In genomic region chr22:29821790-29822130, GRCh38 we compare ENCODE assay signal across 2 cellular contexts.
TF ChIP-seq lines count a peak whose summit lies in the region.

No MANE protein-coding gene starts in this region.

TF ChIP-seq in HEK293, 187 proteins besides CTCF, POLR2A, EP300 and RAD21:
- TF ChIP-seq ZNF266 (tag by site-specific recombination; IDR thresholded peaks at IDR 0.05; ENCODE audit: low read depth): no peak
- TF ChIP-seq ZNF335 (tag by site-specific recombination; conservative IDR thresholded peaks at IDR 0.05): 0 out of 2 replicates have a peak, but pooled peaks have one; percentile 8
- TF ChIP-seq ZNF558 (tag by site-specific recombination; IDR thresholded peaks at IDR 0.05): 0 out of 2 replicates have a peak, but pooled peaks have one; percentile 0
TF ChIP-seq in HEK293: peak in this region for 2.

TF ChIP-seq in K562, 482 proteins besides CTCF, POLR2A, EP300 and RAD21:
- no peak for TF ChIP-seq CGGBP1 (CRISPR knock-in tag; IDR thresholded peaks at IDR 0.05)
- TF ChIP-seq ARID4B (CRISPR knock-in tag; IDR thresholded peaks at IDR 0.05): no peak
- no peak for TF ChIP-seq CEBPG (CRISPR knock-in tag; IDR thresholded peaks at IDR 0.05)
- TF ChIP-seq CEBPG (tag; conservative IDR thresholded peaks at IDR 0.05 in 1 of 2, IDR thresholded peaks at IDR 0.05 in 1 of 2): 0 out of 4 replicates have a peak, but pooled peaks have one; percentile 9 to 24
- TF ChIP-seq ZNF766 (CRISPR knock-in tag; conservative IDR thresholded peaks at IDR 0.05): no peak
- 0 out of 2 replicates have a peak, but pooled peaks have one; percentile 85 for TF ChIP-seq ADNP (tag; IDR thresholded peaks at IDR 0.05)
- TF ChIP-seq CEBPB (tag; IDR thresholded peaks at IDR 0.05): peak; percentile 82
- 0 out of 2 replicates have a peak, but pooled peaks have one; percentile 5 for TF ChIP-seq ELF1 (tag; IDR thresholded peaks at IDR 0.05)
